ENCODE assay signal across 5 cellular contexts in the genomic region with DNA sequence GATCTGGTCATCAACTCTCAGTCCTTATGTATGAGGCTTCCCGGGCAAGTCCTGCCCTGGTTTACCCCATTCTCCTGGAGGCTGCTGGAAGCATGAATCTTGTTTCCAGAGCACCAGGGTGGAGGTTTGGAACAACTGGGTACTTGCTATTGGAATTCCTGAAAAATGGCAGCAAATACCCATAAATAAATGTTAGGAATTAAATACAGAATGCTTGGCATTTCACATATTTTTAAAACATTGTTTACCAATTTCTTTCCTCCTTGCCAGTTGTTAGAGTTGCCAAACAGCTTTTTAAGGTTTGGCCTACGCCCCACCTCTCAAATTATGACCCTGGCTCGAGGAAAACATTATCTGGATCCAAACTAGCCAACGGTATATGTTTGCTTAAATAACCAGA.
"Had no signal": no experiment of that assay in that cellular context is flagged by ENCODE, and none has a peak within 500 bp of the region (broad histone marks: within the 10 kb centered on the region; RNA-seq: fewer than 3 reads in every experiment).

No MANE protein-coding gene starts in this region.

- H3K4me3 ChIP-seq: GM23338, K562 had no signal

- ATAC-seq: GM23338, K562 had no signal

- H2AFZ ChIP-seq: GM23338 had no signal

- DNase-seq: H9, HCEC 1CT, IMR-90 had no signal

- H3K4me2 ChIP-seq: GM23338 had no signal
